ENCODE assay signal across 21 cellular contexts in the genomic region with DNA sequence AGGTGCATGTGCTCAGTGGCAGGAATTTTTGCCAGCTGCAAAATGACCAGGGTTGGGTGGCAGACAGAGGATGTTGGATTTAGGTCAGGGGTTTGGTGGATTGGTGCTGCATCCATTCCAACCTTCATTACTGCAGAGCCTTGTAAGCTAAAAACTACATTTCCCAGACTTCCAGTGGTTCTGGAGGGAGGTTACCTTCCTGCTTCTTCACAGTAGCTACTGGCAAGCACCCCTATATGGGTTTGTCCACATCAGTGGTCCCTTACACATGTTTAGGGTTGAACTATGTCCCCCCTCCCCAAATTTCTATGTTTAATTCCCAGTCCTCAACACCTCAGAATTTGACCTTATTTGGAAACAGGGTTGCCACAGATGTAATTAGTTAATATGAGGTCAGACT. TPM values are rescaled to one million over a fixed set of nuclear protein-coding genes. Genes with fewer than 3 reads are reported as not detected.
DNase-seq lines count a peak whose midpoint lies in the region; TF ChIP-seq lines count a peak whose summit lies in the region.
"Had no signal": no experiment of that assay in that cellular context is flagged by ENCODE, and none has a peak within 500 bp of the region (broad histone marks: within the 10 kb centered on the region; RNA-seq: fewer than 3 reads in every experiment).

No MANE protein-coding gene starts in this region.

- TF ChIP-seq CTCF in HEK293 (tag by site-specific recombination; IDR thresholded peaks at IDR 0.05) (no peak), WERI-Rb-1 (IDR thresholded peaks at IDR 0.05; ENCODE audit: low read depth, low read length) (no peak), sigmoid colon (IDR thresholded peaks at IDR 0.05) (no peak), glutamatergic neuron (IDR thresholded peaks at IDR 0.05; ENCODE audit: partially characterized antibody, unreplicated experiment) (no peak)

- no peaks in the 10 kb centered on the region for H3K36me3 ChIP-seq in HEK293 (ENCODE audit: control insufficient read depth in 2 of 2, insufficient read depth in 1 of 2, low read length in 2 of 2)
- H3K36me3 ChIP-seq in WERI-Rb-1, result no peaks in the 10 kb centered on the region
- no peaks in the 10 kb centered on the region for H3K36me3 ChIP-seq in mesenchymal stem cell (ENCODE audit: control insufficient read depth in 1 of 2, insufficient read depth in 2 of 2, low read depth in 1 of 2, low read length in 2 of 2)
- H3K36me3 ChIP-seq in sigmoid colon, result no peaks in the 10 kb centered on the region
- H3K36me3 ChIP-seq: tibial nerve had no signal

- peak overlapping the region; percentile 82 for H2BK120ac ChIP-seq in mesenchymal stem cell (ENCODE audit: low read depth, low read length)

- H2BK12ac ChIP-seq in mesenchymal stem cell (ENCODE audit: low read length in 2 of 2), result peak overlapping the region; percentile 71 to 76

- no peak overlapping the region for H2AK5ac ChIP-seq in mesenchymal stem cell (ENCODE audit: low read length, severe bottlenecking)

- peaks cover 5% of the 10 kb centered on the region for H3K27me3 Mint-ChIP-seq in glutamatergic neuron (ENCODE audit: unreplicated experiment)

- POLR2A ChIA-PET in HEK293 (lab: Yijun Ruan, JAX), result no interaction called here

- H2BK15ac ChIP-seq in mesenchymal stem cell (ENCODE audit: low read depth, poor library complexity, severe bottlenecking), result no peak overlapping the region

- peak overlapping the region; percentile 85 for H4K8ac ChIP-seq in mesenchymal stem cell (ENCODE audit: low read length)

- no peaks in the 10 kb centered on the region for H3K27me3 ChIP-seq in WERI-Rb-1 (ENCODE audit: insufficient read depth, low read depth, severe bottlenecking)
- no peaks in the 10 kb centered on the region for H3K27me3 ChIP-seq in mesenchymal stem cell (ENCODE audit: control insufficient read depth in 1 of 2, insufficient read depth in 1 of 2, low read length in 2 of 2)
- no peaks in the 10 kb centered on the region for H3K27me3 ChIP-seq in sigmoid colon
- H3K27me3 ChIP-seq: tibial nerve had no signal

- no peak overlapping the region for H3K4me3 ChIP-seq in HEK293 (ENCODE audit: low read depth, low read length)
- no peak overlapping the region; the same call in 1 of the 2 replicates for H3K4me3 ChIP-seq in WERI-Rb-1 (ENCODE audit: low read depth, low read length)
- H3K4me3 ChIP-seq in mesenchymal stem cell (ENCODE audit: insufficient read depth in 1 of 2, low read depth in 1 of 2, low read length in 2 of 2), result no peak overlapping the region
- H3K4me3 ChIP-seq in sigmoid colon, result no peak overlapping the region
- H3K4me3 ChIP-seq: tibial nerve had no signal

- no peak overlapping the region for H3K27ac ChIP-seq in HEK293 (ENCODE audit: extremely low read depth, low read depth, low read length)
- peak overlapping the region; percentile 72 for H3K27ac ChIP-seq in WERI-Rb-1
- no peak overlapping the region for H3K27ac ChIP-seq in mesenchymal stem cell (ENCODE audit: low read length, poor library complexity, severe bottlenecking)
- peak overlapping the region; percentile 65 to 98 (median 80) for H3K27ac ChIP-seq in sigmoid colon

- H3K4me3 Mint-ChIP-seq in glutamatergic neuron (ENCODE audit: unreplicated experiment), result no peak overlapping the region

- H3K9me3 ChIP-seq in HEK293 (ENCODE audit: control insufficient read depth, insufficient read depth, low read depth, low read length) (no peaks in the 10 kb centered on the region), WERI-Rb-1 (ENCODE audit: severe bottlenecking) (no peaks in the 10 kb centered on the region), mesenchymal stem cell (ENCODE audit: control insufficient read depth, low read length) (no peaks in the 10 kb centered on the region), sigmoid colon (no peaks in the 10 kb centered on the region)
- H3K9me3 ChIP-seq: tibial nerve had no signal

- no peak overlapping the region for H3K4me2 ChIP-seq in mesenchymal stem cell (ENCODE audit: low read length, poor library complexity, severe bottlenecking)

- no peaks in the 10 kb centered on the region for H3K4me1 ChIP-seq in HEK293 (ENCODE audit: control insufficient read depth, insufficient read depth, low read length)
- peaks cover 8% of the 10 kb centered on the region for H3K4me1 ChIP-seq in mesenchymal stem cell (ENCODE audit: control insufficient read depth, insufficient read depth, low read depth, low read length)
- peaks cover 0 to 39% (median 34%) of the 10 kb centered on the region in 4 donors for H3K4me1 ChIP-seq in sigmoid colon
- H3K4me1 ChIP-seq: tibial nerve had no signal

- H3K4me1 Mint-ChIP-seq in glutamatergic neuron (ENCODE audit: low read depth, unreplicated experiment), result peaks cover 9% of the 10 kb centered on the region

- no peaks in the 10 kb centered on the region for H3K79me1 ChIP-seq in mesenchymal stem cell (replicated peaks; ENCODE audit: low read length, poor library complexity, severe bottlenecking)

- no peak overlapping the region for H3K9ac ChIP-seq in mesenchymal stem cell (ENCODE audit: low read length)

- peak overlapping the region in 1 of 2 experiments; percentile 90 for H3K4ac ChIP-seq in mesenchymal stem cell (ENCODE audit: low read depth in 1 of 2, low read length in 2 of 2)

- CTCF ChIA-PET in HEK293 (lab: Yijun Ruan, JAX), result interaction anchor here (1.5 to 1.6 kb wide), 2 partner anchors 34 to 36 kb away, joined by 4 to 5 read pairs; no protein-coding TSS in a partner anchor

- intact Hi-C loops in sigmoid colon (cut with DNase I), result no loop called here

- H3K14ac ChIP-seq in mesenchymal stem cell (ENCODE audit: low read length in 2 of 2), result no peak overlapping the region

- TF ChIP-seq EP300 in sigmoid colon (IDR thresholded peaks at IDR 0.05), result no peak

- peaks cover 7% of the 10 kb centered on the region for H3K9me3 Mint-ChIP-seq in glutamatergic neuron (ENCODE audit: unreplicated experiment)

- DNase-seq in WERI-Rb-1, result no peak
- DNase-seq in mesenchymal stem cell, result no peak
- peak; percentile 34 for DNase-seq in sigmoid colon
- no peak for DNase-seq in glutamatergic neuron
- DNase-seq in COR-L47 (lab: John Stamatoyannopoulos, UW), result no peak
- DNase-seq in ecto neural progenitor cell (ENCODE audit: low spot score), result no peak
- DNase-seq: activated gamma-delta T cell treated with Interleukin-2 at 50 U/mL for 16 hours; central memory CD4-positive, alpha-beta T cell; erythroblast; KG1; MV-4-11; NCI-H187 treated with DMSO at 0.1 percent for 48 hours; stimulated activated CD4-positive, alpha-beta T cell treated with anti-CD3 and anti-CD28 coated beads, Interleukin-1b, Interleukin-23, amount 100 ng/mL, for 48 hours; stimulated activated naive CD4-positive, alpha-beta T cell; SW 1271 had no signal

- H2AFZ ChIP-seq in mesenchymal stem cell (ENCODE audit: low read depth, low read length), result no peak overlapping the region

- no peak for TF ChIP-seq POLR2A in sigmoid colon (IDR thresholded peaks at IDR 0.05)

- H3K18ac ChIP-seq in mesenchymal stem cell (ENCODE audit: low read depth in 1 of 2, low read length in 2 of 2), result peak overlapping the region; percentile 52 to 86

- H3K36me3 Mint-ChIP-seq in glutamatergic neuron (ENCODE audit: unreplicated experiment), result no peaks in the 10 kb centered on the region

- H3K23ac ChIP-seq in mesenchymal stem cell (ENCODE audit: low read length in 2 of 2), result no peak overlapping the region

- no peak overlapping the region for H2BK5ac ChIP-seq in mesenchymal stem cell (ENCODE audit: low read depth, low read length, poor library complexity, severe bottlenecking)

- no peak overlapping the region for H3K27ac Mint-ChIP-seq in glutamatergic neuron (ENCODE audit: unreplicated experiment)

- peak overlapping the region; percentile 70 for H4K91ac ChIP-seq in mesenchymal stem cell (ENCODE audit: low read length)

TF ChIP-seq in HEK293, 187 proteins besides CTCF, POLR2A, EP300 and RAD21:
- TF ChIP-seq ZNF335 (tag by site-specific recombination; conservative IDR thresholded peaks at IDR 0.05) (peak; percentile 51), WT1 (tag by site-specific recombination; IDR thresholded peaks at IDR 0.05) (no peak), ZNF274 (IDR thresholded peaks at IDR 0.05; ENCODE audit: low read length) (no peak), ZNF274 (tag by site-specific recombination; IDR thresholded peaks at IDR 0.05; ENCODE audit: borderline replicate concordance) (no peak)

RNA-seq across cellular contexts. Expression of a gene that starts 20.7 kb away (rescaled TPM):
- 6.6 TPM for polyA plus RNA-seq in mesenchymal stem cell (2013, experiment 1 of 2)
- 6.3 TPM for polyA plus RNA-seq in mesenchymal stem cell (2013, experiment 2 of 2)
- total RNA-seq in sigmoid colon (1 to 10 TPM; 3.0 to 9.6 (median 5.6) TPM), glutamatergic neuron (ENCODE audit: unreplicated experiment) (0.88 TPM)
- polyA plus RNA-seq in sigmoid colon, result under 1 TPM in 1 of 3 donors, not detected in 2; 0.82 TPM
- total RNA-seq: Daoy, liver, RPMI7951 had no signal
- polyA plus RNA-seq: liver, neural cell had no signal

RNA-seq across cellular contexts. Expression of a gene that starts 41.9 kb away (rescaled TPM):
- polyA plus RNA-seq in mesenchymal stem cell (2013, experiment 1 of 2), result 13.0 TPM
- 13.3 TPM for polyA plus RNA-seq in mesenchymal stem cell (2013, experiment 2 of 2)
- total RNA-seq in sigmoid colon (1 to 10 TPM; 2.5 to 3.9 (median 3.5) TPM), glutamatergic neuron (ENCODE audit: unreplicated experiment) (25.4 TPM)
- polyA plus RNA-seq in sigmoid colon, result 1 to 10 TPM in 2 of 3 donors, under 1 TPM in 1; 0.69 to 7.4 (median 1.2) TPM

RNA-seq across cellular contexts. Expression of a gene that starts 54.5 kb away (rescaled TPM):
- polyA plus RNA-seq in mesenchymal stem cell (2013, experiment 1 of 2), result 9.4 TPM
- polyA plus RNA-seq in mesenchymal stem cell (2013, experiment 2 of 2), result 9.1 TPM
- total RNA-seq in sigmoid colon (10 to 100 TPM in 3 of 4 donors, 1 to 10 TPM in 1; 8.8 to 16.3 (median 12.9) TPM), glutamatergic neuron (ENCODE audit: unreplicated experiment) (34.7 TPM)
- 1 to 10 TPM; 2.5 to 8.7 (median 4.2) TPM for polyA plus RNA-seq in sigmoid colon

Comparison
In these comparisons a context has a peak if more than half of its experiments do, and no peak if none do; other contexts are left out.
1. H3K27ac ChIP-seq: peak in WERI-Rb-1 (single experiment) and sigmoid colon (4 of 4); none in HEK293 (single experiment) and mesenchymal stem cell (single experiment).